In genomic region chr22:48151641-48152040, GRCh38 we compare ENCODE assay signal across 29 cellular contexts.
"Had no signal": no experiment of that assay in that cellular context is flagged by ENCODE, and none has a peak within 500 bp of the region (broad histone marks: within the 10 kb centered on the region; RNA-seq: fewer than 3 reads in every experiment).

No MANE protein-coding gene starts in this region.

- H3K4me3 Mint-ChIP-seq: activated CD4-positive, alpha-beta memory T cell treated with anti-CD3 and anti-CD28 coated beads for 36 hours; activated CD4-positive, alpha-beta T cell treated with anti-CD3 and anti-CD28 coated beads for 36 hours; activated CD4-positive, alpha-beta T cell treated with anti-CD3 and anti-CD28 coated beads, Interleukin-2, amount 10 ng/mL, durations not matched to agents 24 days and 14 days; activated CD8-positive, alpha-beta memory T cell treated with anti-CD3 and anti-CD28 coated beads, Interleukin-2, amount 10 ng/mL, durations not matched to agents 7 days and 5 days; activated CD8-positive, alpha-beta T cell treated with anti-CD3 and anti-CD28 coated beads, Interleukin-2, amount 10 ng/mL, durations not matched to agents 7 days and 5 days; activated naive CD4-positive, alpha-beta T cell treated with anti-CD3 and anti-CD28 coated beads for 36 hours; activated naive CD4-positive, alpha-beta T cell treated with anti-CD3 and anti-CD28 coated beads, Interleukin-2, amount 50 U/mL, for 24 hours; activated naive CD8-positive, alpha-beta T cell treated with anti-CD3 and anti-CD28 coated beads for 36 hours; activated naive CD8-positive, alpha-beta T cell treated with anti-CD3 and anti-CD28 coated beads, Interleukin-2, amount 50 U/mL, for 24 hours; activated T-helper 1 cell treated with anti-CD3 and anti-CD28 coated beads, Interleukin-12 subunit alpha, Interleukin-12 subunit beta, Interleukin-2, Interleukin-4 antibody, amounts not matched to agents 30 ng/mL and 10 ng/mL and 1 ng/mL, durations not matched to agents 14 hours and 24 hours and 36 hours; T-helper 17 cell; T-helper 2 cell treated with Interferon-gamma antibody and Interleukin-4, amounts not matched to agents 5 μg/mL and 100 μg/mL, for 36 hours had no signal

- H3K36me3 ChIP-seq: adrenal gland, colonic mucosa had no signal

- H3K27me3 Mint-ChIP-seq: activated CD4-positive, alpha-beta memory T cell treated with anti-CD3 and anti-CD28 coated beads for 36 hours; activated CD4-positive, alpha-beta T cell treated with anti-CD3 and anti-CD28 coated beads for 36 hours; activated CD4-positive, alpha-beta T cell treated with anti-CD3 and anti-CD28 coated beads, Interleukin-2, amount 10 ng/mL, durations not matched to agents 24 days and 14 days; activated CD8-positive, alpha-beta memory T cell treated with anti-CD3 and anti-CD28 coated beads, Interleukin-2, amount 10 ng/mL, durations not matched to agents 7 days and 5 days; activated naive CD4-positive, alpha-beta T cell treated with anti-CD3 and anti-CD28 coated beads, Interleukin-2, amount 50 U/mL, for 24 hours; activated naive CD8-positive, alpha-beta T cell treated with anti-CD3 and anti-CD28 coated beads for 36 hours had no signal

- H3K27ac Mint-ChIP-seq: activated CD4-positive, alpha-beta memory T cell treated with anti-CD3 and anti-CD28 coated beads for 36 hours; activated CD4-positive, alpha-beta T cell treated with anti-CD3 and anti-CD28 coated beads for 36 hours; activated CD4-positive, alpha-beta T cell treated with anti-CD3 and anti-CD28 coated beads, Interleukin-2, amount 10 ng/mL, durations not matched to agents 24 days and 14 days; activated CD8-positive, alpha-beta memory T cell treated with anti-CD3 and anti-CD28 coated beads, Interleukin-2, amount 10 ng/mL, durations not matched to agents 7 days and 5 days; activated CD8-positive, alpha-beta T cell treated with anti-CD3 and anti-CD28 coated beads, Interleukin-2, amount 10 ng/mL, durations not matched to agents 7 days and 5 days; activated naive CD4-positive, alpha-beta T cell treated with anti-CD3 and anti-CD28 coated beads for 36 hours; activated naive CD4-positive, alpha-beta T cell treated with anti-CD3 and anti-CD28 coated beads, Interleukin-2, amount 50 U/mL, for 24 hours; activated naive CD8-positive, alpha-beta T cell treated with anti-CD3 and anti-CD28 coated beads for 36 hours; activated naive CD8-positive, alpha-beta T cell treated with anti-CD3 and anti-CD28 coated beads, Interleukin-2, amount 50 U/mL, for 24 hours; activated T-helper 1 cell treated with anti-CD3 and anti-CD28 coated beads, Interleukin-12 subunit alpha, Interleukin-12 subunit beta, Interleukin-2, Interleukin-4 antibody, amounts not matched to agents 30 ng/mL and 10 ng/mL and 1 ng/mL, durations not matched to agents 14 hours and 24 hours and 36 hours; activated T-helper 2 cell treated with anti-CD3 and anti-CD28 coated beads, Interferon-gamma antibody, Interleukin-2, Interleukin-4, amounts not matched to agents 10 μg/mL and 5 μg/mL and 100 μg/mL, durations not matched to agents 14 hours and 24 hours and 36 hours; T-helper 17 cell; T-helper 2 cell treated with Interferon-gamma antibody and Interleukin-4, amounts not matched to agents 5 μg/mL and 100 μg/mL, for 36 hours had no signal

- H3K4me1 ChIP-seq: adrenal gland, body of pancreas, colonic mucosa had no signal

- DNase-seq: activated CD4-positive, alpha-beta memory T cell treated with anti-CD3 and anti-CD28 coated beads for 36 hours; activated CD4-positive, alpha-beta T cell treated with anti-CD3 and anti-CD28 coated beads for 36 hours; activated CD4-positive, alpha-beta T cell treated with anti-CD3 and anti-CD28 coated beads, Interleukin-2, amount 10 ng/mL, durations not matched to agents 24 days and 14 days; activated CD4-positive, CD25-positive, alpha-beta regulatory T cell; activated CD4-positive, CD25-positive, alpha-beta regulatory T cell treated with anti-CD3 and anti-CD28 coated beads, Interleukin-2, amount 50 U/mL, for 72 hours; activated CD8-positive, alpha-beta memory T cell treated with anti-CD3 and anti-CD28 coated beads, Interleukin-2, amount 10 ng/mL, durations not matched to agents 7 days and 5 days; activated CD8-positive, alpha-beta memory T cell treated with anti-CD3 and anti-CD28 coated beads, Interleukin-2, amount 50 U/mL, for 4 hours; activated CD8-positive, alpha-beta T cell treated with anti-CD3 and anti-CD28 coated beads, Interleukin-2, amount 10 ng/mL, durations not matched to agents 7 days and 5 days; activated effector memory CD4-positive, alpha-beta T cell treated with anti-CD3 and anti-CD28 coated beads, Interleukin-2, amount 50 U/mL, for 16 hours; activated naive CD4-positive, alpha-beta T cell treated with anti-CD3 and anti-CD28 coated beads for 36 hours; activated naive CD8-positive, alpha-beta T cell treated with anti-CD3 and anti-CD28 coated beads for 36 hours; activated naive CD8-positive, alpha-beta T cell treated with anti-CD3 and anti-CD28 coated beads, Interleukin-2, amount 50 U/mL, for 24 hours; activated T-cell treated with anti-CD3 and anti-CD28 coated beads, Interleukin-2, amount 50 U/mL, for 1 hour; activated T-cell treated with anti-CD3 and anti-CD28 coated beads, Interleukin-2, amount 50 U/mL, for 48 hours; adrenal gland; amygdala; aorta; body of pancreas; central memory CD4-positive, alpha-beta T cell; cerebellar nuclear complex; colonic mucosa; effector CD8-positive, alpha-beta T cell; foreskin fibroblast; T-helper 17 cell; T1000 had no signal

- H3K4me3 ChIP-seq: adrenal gland, body of pancreas, colonic mucosa had no signal

- H3K27me3 ChIP-seq: adrenal gland, body of pancreas, colonic mucosa had no signal

- H3K4me1 Mint-ChIP-seq: activated CD4-positive, alpha-beta T cell treated with anti-CD3 and anti-CD28 coated beads for 36 hours; activated CD4-positive, alpha-beta T cell treated with anti-CD3 and anti-CD28 coated beads, Interleukin-2, amount 10 ng/mL, durations not matched to agents 24 days and 14 days; activated CD8-positive, alpha-beta memory T cell treated with anti-CD3 and anti-CD28 coated beads, Interleukin-2, amount 10 ng/mL, durations not matched to agents 7 days and 5 days; activated naive CD4-positive, alpha-beta T cell treated with anti-CD3 and anti-CD28 coated beads, Interleukin-2, amount 50 U/mL, for 24 hours; activated naive CD8-positive, alpha-beta T cell treated with anti-CD3 and anti-CD28 coated beads for 36 hours; activated naive CD8-positive, alpha-beta T cell treated with anti-CD3 and anti-CD28 coated beads, Interleukin-2, amount 50 U/mL, for 24 hours; T-helper 17 cell had no signal

- H3K36me3 Mint-ChIP-seq: activated CD4-positive, alpha-beta memory T cell treated with anti-CD3 and anti-CD28 coated beads for 36 hours; activated CD8-positive, alpha-beta memory T cell treated with anti-CD3 and anti-CD28 coated beads, Interleukin-2, amount 10 ng/mL, durations not matched to agents 7 days and 5 days; activated naive CD4-positive, alpha-beta T cell treated with anti-CD3 and anti-CD28 coated beads, Interleukin-2, amount 50 U/mL, for 24 hours; activated naive CD8-positive, alpha-beta T cell treated with anti-CD3 and anti-CD28 coated beads for 36 hours had no signal

- H3K27ac ChIP-seq: adrenal gland, body of pancreas, colonic mucosa had no signal

- H3K9me3 ChIP-seq: adrenal gland, body of pancreas, colonic mucosa had no signal

- H3K9me3 Mint-ChIP-seq: activated CD4-positive, alpha-beta memory T cell treated with anti-CD3 and anti-CD28 coated beads for 36 hours; activated CD4-positive, alpha-beta T cell treated with anti-CD3 and anti-CD28 coated beads, Interleukin-2, amount 10 ng/mL, durations not matched to agents 24 days and 14 days; activated naive CD4-positive, alpha-beta T cell treated with anti-CD3 and anti-CD28 coated beads for 36 hours; activated naive CD4-positive, alpha-beta T cell treated with anti-CD3 and anti-CD28 coated beads, Interleukin-2, amount 50 U/mL, for 24 hours; activated naive CD8-positive, alpha-beta T cell treated with anti-CD3 and anti-CD28 coated beads for 36 hours; activated naive CD8-positive, alpha-beta T cell treated with anti-CD3 and anti-CD28 coated beads, Interleukin-2, amount 50 U/mL, for 24 hours; activated T-helper 1 cell treated with anti-CD3 and anti-CD28 coated beads, Interleukin-12 subunit alpha, Interleukin-12 subunit beta, Interleukin-2, Interleukin-4 antibody, amounts not matched to agents 30 ng/mL and 10 ng/mL and 1 ng/mL, durations not matched to agents 14 hours and 24 hours and 36 hours; activated T-helper 2 cell treated with anti-CD3 and anti-CD28 coated beads, Interferon-gamma antibody, Interleukin-2, Interleukin-4, amounts not matched to agents 10 μg/mL and 5 μg/mL and 100 μg/mL, durations not matched to agents 14 hours and 24 hours and 36 hours; T-helper 2 cell treated with Interferon-gamma antibody and Interleukin-4, amounts not matched to agents 5 μg/mL and 100 μg/mL, for 36 hours had no signal
